ENCODE assay signal across 1 cellular context in the genomic region with DNA sequence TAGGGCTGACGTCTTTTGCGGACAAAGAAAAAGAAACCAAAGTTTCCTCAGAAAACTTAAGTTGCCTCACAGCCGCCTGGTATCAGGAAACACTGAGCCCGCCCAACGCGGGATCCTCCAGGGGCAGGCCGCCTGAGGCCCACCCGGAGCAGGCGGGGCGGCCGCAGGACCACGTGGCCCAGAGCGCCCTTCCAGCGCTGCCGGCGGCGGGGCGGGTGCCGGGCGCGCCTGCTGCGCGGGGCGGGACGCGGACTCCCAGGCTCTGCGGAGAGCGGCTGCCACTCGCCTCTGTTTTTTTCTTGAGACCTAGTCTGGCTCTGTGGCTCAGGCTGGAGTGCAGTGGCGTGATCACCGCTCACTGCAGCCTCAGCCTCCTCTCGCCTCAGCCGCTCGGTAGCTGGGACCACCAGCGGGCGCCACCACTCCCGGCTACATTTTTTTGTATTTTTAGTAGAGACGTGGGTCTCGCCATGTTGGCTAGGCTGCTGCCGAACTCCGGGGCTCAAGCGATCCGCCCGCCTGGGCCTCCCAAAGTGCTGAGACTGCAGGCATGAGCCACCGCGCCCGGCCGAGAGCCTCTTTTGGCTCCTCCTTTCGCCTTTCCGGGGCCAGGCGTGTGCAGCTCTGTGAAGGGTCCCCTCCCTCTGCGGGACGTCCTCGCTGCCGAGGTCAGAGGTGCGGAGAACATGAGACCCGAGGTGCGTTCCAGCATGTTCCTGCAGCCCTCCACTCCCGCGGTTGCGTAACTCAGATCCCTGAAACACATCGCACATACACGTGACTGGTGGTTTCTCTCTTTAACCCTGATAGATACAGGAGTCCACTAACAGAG.
A peak's percentile ranks its signal among the peaks of the same experiment; 100 is the strongest.
TF ChIP-seq lines count a peak whose summit lies in the region.

No MANE protein-coding gene starts in this region.

TF ChIP-seq in HepG2, 621 proteins besides CTCF, POLR2A, EP300 and RAD21 (continued from another document and continues in another):
- TF ChIP-seq, protein P1, sequence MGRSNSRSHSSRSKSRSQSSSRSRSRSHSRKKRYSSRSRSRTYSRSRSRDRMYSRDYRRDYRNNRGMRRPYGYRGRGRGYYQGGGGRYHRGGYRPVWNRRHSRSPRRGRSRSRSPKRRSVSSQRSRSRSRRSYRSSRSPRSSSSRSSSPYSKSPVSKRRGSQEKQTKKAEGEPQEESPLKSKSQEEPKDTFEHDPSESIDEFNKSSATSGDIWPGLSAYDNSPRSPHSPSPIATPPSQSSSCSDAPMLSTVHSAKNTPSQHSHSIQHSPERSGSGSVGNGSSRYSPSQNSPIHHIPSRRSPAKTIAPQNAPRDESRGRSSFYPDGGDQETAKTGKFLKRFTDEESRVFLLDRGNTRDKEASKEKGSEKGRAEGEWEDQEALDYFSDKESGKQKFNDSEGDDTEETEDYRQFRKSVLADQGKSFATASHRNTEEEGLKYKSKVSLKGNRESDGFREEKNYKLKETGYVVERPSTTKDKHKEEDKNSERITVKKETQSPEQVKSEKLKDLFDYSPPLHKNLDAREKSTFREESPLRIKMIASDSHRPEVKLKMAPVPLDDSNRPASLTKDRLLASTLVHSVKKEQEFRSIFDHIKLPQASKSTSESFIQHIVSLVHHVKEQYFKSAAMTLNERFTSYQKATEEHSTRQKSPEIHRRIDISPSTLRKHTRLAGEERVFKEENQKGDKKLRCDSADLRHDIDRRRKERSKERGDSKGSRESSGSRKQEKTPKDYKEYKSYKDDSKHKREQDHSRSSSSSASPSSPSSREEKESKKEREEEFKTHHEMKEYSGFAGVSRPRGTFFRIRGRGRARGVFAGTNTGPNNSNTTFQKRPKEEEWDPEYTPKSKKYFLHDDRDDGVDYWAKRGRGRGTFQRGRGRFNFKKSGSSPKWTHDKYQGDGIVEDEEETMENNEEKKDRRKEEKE (IDR thresholded peaks at IDR 0.05), result no peak
- TF ChIP-seq, protein P2, sequence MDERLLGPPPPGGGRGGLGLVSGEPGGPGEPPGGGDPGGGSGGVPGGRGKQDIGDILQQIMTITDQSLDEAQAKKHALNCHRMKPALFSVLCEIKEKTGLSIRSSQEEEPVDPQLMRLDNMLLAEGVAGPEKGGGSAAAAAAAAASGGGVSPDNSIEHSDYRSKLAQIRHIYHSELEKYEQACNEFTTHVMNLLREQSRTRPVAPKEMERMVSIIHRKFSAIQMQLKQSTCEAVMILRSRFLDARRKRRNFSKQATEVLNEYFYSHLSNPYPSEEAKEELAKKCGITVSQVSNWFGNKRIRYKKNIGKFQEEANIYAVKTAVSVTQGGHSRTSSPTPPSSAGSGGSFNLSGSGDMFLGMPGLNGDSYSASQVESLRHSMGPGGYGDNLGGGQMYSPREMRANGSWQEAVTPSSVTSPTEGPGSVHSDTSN (CRISPR knock-in tag; IDR thresholded peaks at IDR 0.05), result peak; percentile 19; the same call in 1 of the 2 replicates
- TF ChIP-seq ZNF121 (CRISPR knock-in tag; IDR thresholded peaks at IDR 0.05) (peak; percentile 75), MEF2D (CRISPR knock-in tag; IDR thresholded peaks at IDR 0.05) (peak; percentile 94), HNRNPUL1 (IDR thresholded peaks at IDR 0.05; ENCODE audit: low read depth, low read length) (no peak), ZNF839 (CRISPR knock-in tag; IDR thresholded peaks at IDR 0.05; ENCODE audit: borderline replicate concordance) (0 out of 2 replicates have a peak, but pooled peaks have one; percentile 73), IRF2 (CRISPR knock-in tag; IDR thresholded peaks at IDR 0.05) (peak; percentile 97), TBP (CRISPR knock-in tag; IDR thresholded peaks at IDR 0.05) (no peak), AGO2 (optimal IDR thresholded peaks at IDR 0.05; ENCODE audit: low read depth, low read length) (peak; percentile 94), KAT2B (IDR thresholded peaks at IDR 0.05; ENCODE audit: borderline replicate concordance, low read depth, low read length) (no peak), NFE2L1 (CRISPR knock-in tag; IDR thresholded peaks at IDR 0.05; ENCODE audit: borderline replicate concordance) (0 out of 2 replicates have a peak, but pooled peaks have one; percentile 36), ARID2 (CRISPR knock-in tag; IDR thresholded peaks at IDR 0.05; ENCODE audit: borderline replicate concordance) (peak; percentile 99), HNRNPK (IDR thresholded peaks at IDR 0.05; ENCODE audit: low read depth, low read length, poor library complexity, severe bottlenecking) (no peak), NFE2L2 (IDR thresholded peaks at IDR 0.05; ENCODE audit: low read length) (0 out of 2 replicates have a peak, but pooled peaks have one; percentile 31), ZNF354B (CRISPR knock-in tag; IDR thresholded peaks at IDR 0.05) (peak; percentile 89; the same call in 1 of the 2 replicates), THYN1 (CRISPR knock-in tag; IDR thresholded peaks at IDR 0.05; ENCODE audit: borderline replicate concordance, low read depth) (0 out of 2 replicates have a peak, but pooled peaks have one; percentile 35), MLLT10 (CRISPR knock-in tag; IDR thresholded peaks at IDR 0.05) (no peak), SUZ12 (IDR thresholded peaks at IDR 0.05; ENCODE audit: low read depth, low read length) (no peak), SP140L (CRISPR knock-in tag; IDR thresholded peaks at IDR 0.05; ENCODE audit: borderline replicate concordance) (peak; percentile 83; the same call in 1 of the 2 replicates), ATM (IDR thresholded peaks at IDR 0.05; ENCODE audit: borderline replicate concordance) (peak; percentile 47; the same call in 1 of the 2 replicates), ATRX (CRISPR knock-in tag; IDR thresholded peaks at IDR 0.05; ENCODE audit: borderline replicate concordance) (no peak), MEIS1 (CRISPR knock-in tag; IDR thresholded peaks at IDR 0.05; ENCODE audit: borderline replicate concordance) (peak; percentile 74; the same call in 1 of the 2 replicates), XRCC5 (optimal IDR thresholded peaks at IDR 0.05; ENCODE audit: low read length) (peak; percentile 75), U2AF2 (IDR thresholded peaks at IDR 0.05; ENCODE audit: low read depth, low read length) (no peak), NCOA1 (CRISPR knock-in tag; IDR thresholded peaks at IDR 0.05) (no peak; the same call in 1 of the 2 replicates), FOXP1 (IDR thresholded peaks at IDR 0.05) (no peak), FOXP1 (CRISPR knock-in tag; IDR thresholded peaks at IDR 0.05) (peak; percentile 76)
- TF ChIP-seq, protein P3, sequence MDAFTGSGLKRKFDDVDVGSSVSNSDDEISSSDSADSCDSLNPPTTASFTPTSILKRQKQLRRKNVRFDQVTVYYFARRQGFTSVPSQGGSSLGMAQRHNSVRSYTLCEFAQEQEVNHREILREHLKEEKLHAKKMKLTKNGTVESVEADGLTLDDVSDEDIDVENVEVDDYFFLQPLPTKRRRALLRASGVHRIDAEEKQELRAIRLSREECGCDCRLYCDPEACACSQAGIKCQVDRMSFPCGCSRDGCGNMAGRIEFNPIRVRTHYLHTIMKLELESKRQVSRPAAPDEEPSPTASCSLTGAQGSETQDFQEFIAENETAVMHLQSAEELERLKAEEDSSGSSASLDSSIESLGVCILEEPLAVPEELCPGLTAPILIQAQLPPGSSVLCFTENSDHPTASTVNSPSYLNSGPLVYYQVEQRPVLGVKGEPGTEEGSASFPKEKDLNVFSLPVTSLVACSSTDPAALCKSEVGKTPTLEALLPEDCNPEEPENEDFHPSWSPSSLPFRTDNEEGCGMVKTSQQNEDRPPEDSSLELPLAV (CRISPR knock-in tag; conservative IDR thresholded peaks at IDR 0.05; ENCODE audit: low read depth), result peak; percentile 91
- TF ChIP-seq, protein P4, sequence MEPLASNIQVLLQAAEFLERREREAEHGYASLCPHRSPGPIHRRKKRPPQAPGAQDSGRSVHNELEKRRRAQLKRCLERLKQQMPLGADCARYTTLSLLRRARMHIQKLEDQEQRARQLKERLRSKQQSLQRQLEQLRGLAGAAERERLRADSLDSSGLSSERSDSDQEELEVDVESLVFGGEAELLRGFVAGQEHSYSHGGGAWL (CRISPR knock-in tag; IDR thresholded peaks at IDR 0.05), result peak; percentile 99
- TF ChIP-seq, protein P5, sequence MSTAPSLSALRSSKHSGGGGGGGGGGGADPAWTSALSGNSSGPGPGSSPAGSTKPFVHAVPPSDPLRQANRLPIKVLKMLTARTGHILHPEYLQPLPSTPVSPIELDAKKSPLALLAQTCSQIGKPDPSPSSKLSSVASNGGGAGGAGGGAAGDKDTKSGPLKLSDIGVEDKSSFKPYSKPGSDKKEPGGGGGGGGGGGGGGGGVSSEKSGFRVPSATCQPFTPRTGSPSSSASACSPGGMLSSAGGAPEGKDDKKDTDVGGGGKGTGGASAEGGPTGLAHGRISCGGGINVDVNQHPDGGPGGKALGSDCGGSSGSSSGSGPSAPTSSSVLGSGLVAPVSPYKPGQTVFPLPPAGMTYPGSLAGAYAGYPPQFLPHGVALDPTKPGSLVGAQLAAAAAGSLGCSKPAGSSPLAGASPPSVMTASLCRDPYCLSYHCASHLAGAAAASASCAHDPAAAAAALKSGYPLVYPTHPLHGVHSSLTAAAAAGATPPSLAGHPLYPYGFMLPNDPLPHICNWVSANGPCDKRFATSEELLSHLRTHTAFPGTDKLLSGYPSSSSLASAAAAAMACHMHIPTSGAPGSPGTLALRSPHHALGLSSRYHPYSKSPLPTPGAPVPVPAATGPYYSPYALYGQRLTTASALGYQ (CRISPR knock-in tag; IDR thresholded peaks at IDR 0.05), result peak; percentile 94
- TF ChIP-seq, protein P6, sequence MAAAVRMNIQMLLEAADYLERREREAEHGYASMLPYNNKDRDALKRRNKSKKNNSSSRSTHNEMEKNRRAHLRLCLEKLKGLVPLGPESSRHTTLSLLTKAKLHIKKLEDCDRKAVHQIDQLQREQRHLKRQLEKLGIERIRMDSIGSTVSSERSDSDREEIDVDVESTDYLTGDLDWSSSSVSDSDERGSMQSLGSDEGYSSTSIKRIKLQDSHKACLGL (CRISPR knock-in tag; IDR thresholded peaks at IDR 0.05), result peak; percentile 96
- TF ChIP-seq, protein P7, sequence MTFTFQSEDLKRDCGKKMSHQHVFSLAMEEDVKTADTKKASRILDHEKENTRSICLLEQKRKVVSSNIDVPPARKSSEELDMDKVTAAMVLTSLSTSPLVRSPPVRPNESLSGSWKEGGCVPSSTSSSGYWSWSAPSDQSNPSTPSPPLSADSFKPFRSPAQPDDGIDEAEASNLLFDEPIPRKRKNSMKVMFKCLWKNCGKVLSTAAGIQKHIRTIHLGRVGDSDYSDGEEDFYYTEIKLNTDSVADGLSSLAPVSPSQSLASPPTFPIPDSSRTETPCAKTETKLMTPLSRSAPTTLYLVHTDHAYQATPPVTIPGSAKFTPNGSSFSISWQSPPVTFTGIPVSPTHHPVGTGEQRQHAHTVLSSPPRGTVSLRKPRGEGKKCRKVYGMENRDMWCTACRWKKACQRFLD (CRISPR knock-in tag; IDR thresholded peaks at IDR 0.05; ENCODE audit: borderline replicate concordance), result peak; percentile 98
- TF ChIP-seq, protein P8, sequence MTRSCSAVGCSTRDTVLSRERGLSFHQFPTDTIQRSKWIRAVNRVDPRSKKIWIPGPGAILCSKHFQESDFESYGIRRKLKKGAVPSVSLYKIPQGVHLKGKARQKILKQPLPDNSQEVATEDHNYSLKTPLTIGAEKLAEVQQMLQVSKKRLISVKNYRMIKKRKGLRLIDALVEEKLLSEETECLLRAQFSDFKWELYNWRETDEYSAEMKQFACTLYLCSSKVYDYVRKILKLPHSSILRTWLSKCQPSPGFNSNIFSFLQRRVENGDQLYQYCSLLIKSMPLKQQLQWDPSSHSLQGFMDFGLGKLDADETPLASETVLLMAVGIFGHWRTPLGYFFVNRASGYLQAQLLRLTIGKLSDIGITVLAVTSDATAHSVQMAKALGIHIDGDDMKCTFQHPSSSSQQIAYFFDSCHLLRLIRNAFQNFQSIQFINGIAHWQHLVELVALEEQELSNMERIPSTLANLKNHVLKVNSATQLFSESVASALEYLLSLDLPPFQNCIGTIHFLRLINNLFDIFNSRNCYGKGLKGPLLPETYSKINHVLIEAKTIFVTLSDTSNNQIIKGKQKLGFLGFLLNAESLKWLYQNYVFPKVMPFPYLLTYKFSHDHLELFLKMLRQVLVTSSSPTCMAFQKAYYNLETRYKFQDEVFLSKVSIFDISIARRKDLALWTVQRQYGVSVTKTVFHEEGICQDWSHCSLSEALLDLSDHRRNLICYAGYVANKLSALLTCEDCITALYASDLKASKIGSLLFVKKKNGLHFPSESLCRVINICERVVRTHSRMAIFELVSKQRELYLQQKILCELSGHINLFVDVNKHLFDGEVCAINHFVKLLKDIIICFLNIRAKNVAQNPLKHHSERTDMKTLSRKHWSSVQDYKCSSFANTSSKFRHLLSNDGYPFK (CRISPR knock-in tag; IDR thresholded peaks at IDR 0.05; ENCODE audit: borderline replicate concordance), result peak; percentile 79; the same call in 1 of the 2 replicates
- TF ChIP-seq, protein P9, sequence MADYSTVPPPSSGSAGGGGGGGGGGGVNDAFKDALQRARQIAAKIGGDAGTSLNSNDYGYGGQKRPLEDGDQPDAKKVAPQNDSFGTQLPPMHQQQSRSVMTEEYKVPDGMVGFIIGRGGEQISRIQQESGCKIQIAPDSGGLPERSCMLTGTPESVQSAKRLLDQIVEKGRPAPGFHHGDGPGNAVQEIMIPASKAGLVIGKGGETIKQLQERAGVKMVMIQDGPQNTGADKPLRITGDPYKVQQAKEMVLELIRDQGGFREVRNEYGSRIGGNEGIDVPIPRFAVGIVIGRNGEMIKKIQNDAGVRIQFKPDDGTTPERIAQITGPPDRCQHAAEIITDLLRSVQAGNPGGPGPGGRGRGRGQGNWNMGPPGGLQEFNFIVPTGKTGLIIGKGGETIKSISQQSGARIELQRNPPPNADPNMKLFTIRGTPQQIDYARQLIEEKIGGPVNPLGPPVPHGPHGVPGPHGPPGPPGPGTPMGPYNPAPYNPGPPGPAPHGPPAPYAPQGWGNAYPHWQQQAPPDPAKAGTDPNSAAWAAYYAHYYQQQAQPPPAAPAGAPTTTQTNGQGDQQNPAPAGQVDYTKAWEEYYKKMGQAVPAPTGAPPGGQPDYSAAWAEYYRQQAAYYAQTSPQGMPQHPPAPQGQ (CRISPR knock-in tag; IDR thresholded peaks at IDR 0.05; ENCODE audit: borderline replicate concordance), result peak; percentile 60; the same call in 1 of the 2 replicates
- TF ChIP-seq, protein P10, sequence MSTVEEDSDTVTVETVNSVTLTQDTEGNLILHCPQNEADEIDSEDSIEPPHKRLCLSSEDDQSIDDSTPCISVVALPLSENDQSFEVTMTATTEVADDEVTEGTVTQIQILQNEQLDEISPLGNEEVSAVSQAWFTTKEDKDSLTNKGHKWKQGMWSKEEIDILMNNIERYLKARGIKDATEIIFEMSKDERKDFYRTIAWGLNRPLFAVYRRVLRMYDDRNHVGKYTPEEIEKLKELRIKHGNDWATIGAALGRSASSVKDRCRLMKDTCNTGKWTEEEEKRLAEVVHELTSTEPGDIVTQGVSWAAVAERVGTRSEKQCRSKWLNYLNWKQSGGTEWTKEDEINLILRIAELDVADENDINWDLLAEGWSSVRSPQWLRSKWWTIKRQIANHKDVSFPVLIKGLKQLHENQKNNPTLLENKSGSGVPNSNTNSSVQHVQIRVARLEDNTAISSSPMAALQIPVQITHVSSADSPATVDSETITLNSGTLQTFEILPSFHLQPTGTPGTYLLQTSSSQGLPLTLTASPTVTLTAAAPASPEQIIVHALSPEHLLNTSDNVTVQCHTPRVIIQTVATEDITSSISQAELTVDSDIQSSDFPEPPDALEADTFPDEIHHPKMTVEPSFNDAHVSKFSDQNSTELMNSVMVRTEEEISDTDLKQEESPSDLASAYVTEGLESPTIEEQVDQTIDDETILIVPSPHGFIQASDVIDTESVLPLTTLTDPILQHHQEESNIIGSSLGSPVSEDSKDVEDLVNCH (CRISPR knock-in tag; IDR thresholded peaks at IDR 0.05), result no peak; the same call in 1 of the 2 replicates
